Comparison of ENCODE assay signal across 22 cellular contexts in the genomic region with DNA sequence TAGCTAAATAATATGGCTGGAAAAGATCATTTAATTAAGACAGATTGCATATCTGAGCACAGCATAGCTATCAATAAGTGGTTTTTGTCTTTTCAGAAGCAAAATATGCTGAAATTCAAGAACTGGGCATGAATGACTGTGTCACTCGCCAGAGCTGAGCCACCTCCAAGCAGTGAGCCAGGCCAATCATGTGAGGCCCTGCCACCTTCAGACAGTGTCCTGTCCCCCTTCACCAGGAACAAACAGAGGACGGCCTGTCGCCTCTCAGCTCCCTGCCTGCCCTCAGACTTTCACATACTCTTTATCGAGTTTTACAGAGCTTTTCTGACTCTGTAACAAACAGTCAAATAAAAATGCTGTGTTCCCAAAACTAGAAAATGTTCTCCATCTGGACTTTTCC.
DNase-seq lines count a peak whose midpoint lies in the region; ATAC-seq and TF ChIP-seq lines count a peak whose summit lies in the region.
"Had no signal": no experiment of that assay in that cellular context is flagged by ENCODE, and none has a peak within 500 bp of the region (broad histone marks: within the 10 kb centered on the region; RNA-seq: fewer than 3 reads in every experiment).

No MANE protein-coding gene starts in this region.

- POLR2A ChIA-PET in SK-N-SH (lab: Yijun Ruan, JAX): no interaction called here
- POLR2A ChIA-PET in activated CD8-positive, alpha-beta T cell treated with anti-CD3 and anti-CD28 coated beads for 36 hours (lab: Charles Lee): no interaction called here

- H3K4me3 Mint-ChIP-seq in mesothelial cell of epicardium: no peak overlapping the region
- no peak overlapping the region for H3K4me3 Mint-ChIP-seq in type B pancreatic cell
- no peak overlapping the region for H3K4me3 Mint-ChIP-seq in activated CD8-positive, alpha-beta T cell treated with anti-CD3 and anti-CD28 coated beads for 36 hours
- H3K4me3 Mint-ChIP-seq: H9, immature natural killer cell, neural crest cell had no signal

- peak overlapping the region; percentile 7; the same call in 1 of the 2 replicates for H2AFZ ChIP-seq in SK-N-SH (ENCODE audit: low read depth)

- 76% methylated on average over 4 of the region's 4 CpGs for WGBS in SK-N-SH (ENCODE audit: low lambda C conversion rate)
- WGBS in gastroesophageal sphincter (ENCODE audit: low coverage in 1 of 2), 2 donors: 48 to 63% methylated on average over 2 to 4 of the region's 4 CpGs

- H3K27ac ChIP-seq in SK-N-SH (ENCODE audit: low read depth in 2 of 2, low read length in 1 of 2) (peak overlapping the region in 1 of 2 experiments; percentile 23; a peak in 1 of 4 replicates), gastroesophageal sphincter (peak overlapping the region in 3 of 4 donors; percentile 52 to 64 (median 54))
- H3K27ac ChIP-seq: C4-2B, dorsolateral prefrontal cortex, SK-N-MC had no signal

- no peaks in the 10 kb centered on the region for H3K79me2 ChIP-seq in SK-N-SH (ENCODE audit: insufficient read depth)

- H3K27me3 ChIP-seq in SK-N-SH (ENCODE audit: insufficient read depth) (no peaks in the 10 kb centered on the region), gastroesophageal sphincter (no peaks in the 10 kb centered on the region)

- H3K27ac Mint-ChIP-seq in mesothelial cell of epicardium: peak overlapping the region; percentile 55
- H3K27ac Mint-ChIP-seq in type B pancreatic cell: peak overlapping the region; percentile 64
- H3K27ac Mint-ChIP-seq in activated CD8-positive, alpha-beta T cell treated with anti-CD3 and anti-CD28 coated beads for 36 hours: no peak overlapping the region
- H3K27ac Mint-ChIP-seq: H9, immature natural killer cell had no signal

- intact Hi-C loops in activated CD8-positive, alpha-beta T cell treated with anti-CD3 and anti-CD28 coated beads for 36 hours (cut with micrococcal nuclease): no loop called here

- no peak overlapping the region for H3K9ac ChIP-seq in SK-N-SH

- peaks cover 0 to 2% of the 10 kb centered on the region in 2 experiments; a peak in 1 of 4 replicates for H3K4me1 ChIP-seq in SK-N-SH (ENCODE audit: control insufficient read depth in 1 of 2, insufficient read depth in 2 of 2, low read depth in 1 of 2, low read length in 1 of 2)
- H3K4me1 ChIP-seq in gastroesophageal sphincter: peaks cover 0 to 12% (median 0%) of the 10 kb centered on the region in 3 donors

- TF ChIP-seq CTCF in SK-N-SH (IDR thresholded peaks at IDR 0.05) (no peak), gastroesophageal sphincter (IDR thresholded peaks at IDR 0.05) (no peak), mesothelial cell of epicardium (IDR thresholded peaks at IDR 0.05; ENCODE audit: unreplicated experiment) (no peak), type B pancreatic cell (conservative IDR thresholded peaks at IDR 0.05) (no peak)
- TF ChIP-seq CTCF in activated CD8-positive, alpha-beta T cell treated with anti-CD3 and anti-CD28 coated beads for 36 hours (IDR thresholded peaks at IDR 0.05): no peak

- no peaks in the 10 kb centered on the region for H4K20me1 ChIP-seq in SK-N-SH (ENCODE audit: insufficient read depth)

- peaks cover 13% of the 10 kb centered on the region for H3K4me1 Mint-ChIP-seq in mesothelial cell of epicardium
- peaks cover 9% of the 10 kb centered on the region for H3K4me1 Mint-ChIP-seq in type B pancreatic cell (ENCODE audit: unreplicated experiment)
- no peaks in the 10 kb centered on the region for H3K4me1 Mint-ChIP-seq in activated CD8-positive, alpha-beta T cell treated with anti-CD3 and anti-CD28 coated beads for 36 hours (ENCODE audit: low read depth)
- H3K4me1 Mint-ChIP-seq: H9, immature natural killer cell, neural crest cell had no signal

- peaks cover 18% of the 10 kb centered on the region for H3K9me3 Mint-ChIP-seq in mesothelial cell of epicardium
- H3K9me3 Mint-ChIP-seq in type B pancreatic cell: peaks cover 8% of the 10 kb centered on the region
- peaks cover 7% of the 10 kb centered on the region for H3K9me3 Mint-ChIP-seq in activated CD8-positive, alpha-beta T cell treated with anti-CD3 and anti-CD28 coated beads for 36 hours

- DNase-seq in SK-N-SH (no peak), mesothelial cell of epicardium (ENCODE audit: low spot score in 2 of 2, unreplicated experiment in 2 of 2) (no peak), type B pancreatic cell (ENCODE audit: extremely low spot score, unreplicated experiment) (no peak), T-helper 9 cell (no peak)
- DNase-seq in activated CD8-positive, alpha-beta T cell treated with anti-CD3 and anti-CD28 coated beads for 36 hours: no peak
- DNase-seq: activated CD4-positive, alpha-beta T cell treated with anti-CD3 and anti-CD28 coated beads for 4 hours; activated naive CD4-positive, alpha-beta T cell treated with anti-CD3 and anti-CD28 coated beads, Interleukin-2, amount 50 U/mL, for 16 hours; caudate nucleus; DMS79 treated with DMSO at 0.1 percent for 48 hours; dorsolateral prefrontal cortex; H9; immature natural killer cell; NCI-H1105; NCI-H2029; NCI-H226; NCI-H748 treated with DMSO at 0.1 percent for 48 hours had no signal

- H3K36me3 ChIP-seq in SK-N-SH (replicated peaks in 1 of 2; ENCODE audit: control insufficient read depth in 1 of 2, insufficient read depth in 2 of 2, low read length in 1 of 2) (no peaks in the 10 kb centered on the region), gastroesophageal sphincter (no peaks in the 10 kb centered on the region)

- H3K27me3 Mint-ChIP-seq in mesothelial cell of epicardium (ENCODE audit: low read depth) (no peaks in the 10 kb centered on the region), type B pancreatic cell (no peaks in the 10 kb centered on the region)
- peaks cover 4% of the 10 kb centered on the region for H3K27me3 Mint-ChIP-seq in activated CD8-positive, alpha-beta T cell treated with anti-CD3 and anti-CD28 coated beads for 36 hours

- TF ChIP-seq POLR2A in gastroesophageal sphincter (IDR thresholded peaks at IDR 0.05): no peak
- no peak for TF ChIP-seq POLR2A in GM18505 (IDR thresholded peaks at IDR 0.05; ENCODE audit: borderline replicate concordance, extremely low read depth, insufficient read depth, insufficient read length)

- no peak for TF ChIP-seq RAD21 in SK-N-SH (IDR thresholded peaks at IDR 0.05; ENCODE audit: low read length)

- ATAC-seq in gastroesophageal sphincter (no peak), GM18505 (IDR thresholded peaks at IDR 0.05; ENCODE audit: unreplicated experiment) (no peak)
- ATAC-seq in activated CD8-positive, alpha-beta T cell treated with anti-CD3 and anti-CD28 coated beads for 36 hours: no peak
- ATAC-seq: GM12878 had no signal

- TF ChIP-seq EP300 in SK-N-SH (IDR thresholded peaks at IDR 0.05; ENCODE audit: borderline replicate concordance in 1 of 2, low read depth in 1 of 2, low read length in 1 of 2): no peak
- TF ChIP-seq EP300 in gastroesophageal sphincter (IDR thresholded peaks at IDR 0.05): no peak

- no peaks in the 10 kb centered on the region for H3K9me2 ChIP-seq in SK-N-SH

- CTCF ChIA-PET in SK-N-SH (lab: Yijun Ruan, JAX): no interaction called here
- CTCF ChIA-PET in activated CD8-positive, alpha-beta T cell treated with anti-CD3 and anti-CD28 coated beads for 36 hours (lab: Charles Lee): no interaction called here

- H3F3A ChIP-seq in SK-N-SH (replicated peaks; ENCODE audit: insufficient read depth): no peaks in the 10 kb centered on the region

- no peak overlapping the region for H3K4me3 ChIP-seq in SK-N-SH (ENCODE audit: low read depth in 2 of 2, low read length in 1 of 2)
- no peak overlapping the region for H3K4me3 ChIP-seq in gastroesophageal sphincter
- H3K4me3 ChIP-seq: dorsolateral prefrontal cortex, GM12878, SK-N-MC had no signal

- H3K9me3 ChIP-seq in SK-N-SH (no peaks in the 10 kb centered on the region), gastroesophageal sphincter (no peaks in the 10 kb centered on the region)

- H3K4me2 ChIP-seq in SK-N-SH: no peak overlapping the region

- no peaks in the 10 kb centered on the region for H3K36me3 Mint-ChIP-seq in mesothelial cell of epicardium
- no peaks in the 10 kb centered on the region for H3K36me3 Mint-ChIP-seq in type B pancreatic cell
- no peaks in the 10 kb centered on the region for H3K36me3 Mint-ChIP-seq in activated CD8-positive, alpha-beta T cell treated with anti-CD3 and anti-CD28 coated beads for 36 hours (ENCODE audit: low read depth)
- H3K36me3 Mint-ChIP-seq: immature natural killer cell had no signal

TF ChIP-seq in SK-N-SH, 30 proteins besides CTCF, POLR2A, EP300 and RAD21 (continues in another document):
- TF ChIP-seq EZH2phosphoT487 (IDR thresholded peaks at IDR 0.05; ENCODE audit: borderline replicate concordance, low read depth) (no peak), GATA2 (CRISPR knock-in tag; IDR thresholded peaks at IDR 0.05) (no peak), JUND (IDR thresholded peaks at IDR 0.05) (no peak), TAF1 (IDR thresholded peaks at IDR 0.05; ENCODE audit: borderline replicate concordance, low read depth, low read length) (no peak), FOXJ3 (CRISPR knock-in tag; IDR thresholded peaks at IDR 0.05) (no peak), RXRA (IDR thresholded peaks at IDR 0.05; ENCODE audit: borderline replicate concordance, low read depth) (no peak), TCF12 (IDR thresholded peaks at IDR 0.05) (no peak), CHD2 (IDR thresholded peaks at IDR 0.05; ENCODE audit: low read length, partially characterized antibody) (no peak), NFIC (IDR thresholded peaks at IDR 0.05; ENCODE audit: borderline replicate concordance) (no peak), YY1 (IDR thresholded peaks at IDR 0.05; ENCODE audit: low read depth) (no peak), RFX5 (IDR thresholded peaks at IDR 0.05; ENCODE audit: low read length) (no peak)
- TF ChIP-seq, protein P1, sequence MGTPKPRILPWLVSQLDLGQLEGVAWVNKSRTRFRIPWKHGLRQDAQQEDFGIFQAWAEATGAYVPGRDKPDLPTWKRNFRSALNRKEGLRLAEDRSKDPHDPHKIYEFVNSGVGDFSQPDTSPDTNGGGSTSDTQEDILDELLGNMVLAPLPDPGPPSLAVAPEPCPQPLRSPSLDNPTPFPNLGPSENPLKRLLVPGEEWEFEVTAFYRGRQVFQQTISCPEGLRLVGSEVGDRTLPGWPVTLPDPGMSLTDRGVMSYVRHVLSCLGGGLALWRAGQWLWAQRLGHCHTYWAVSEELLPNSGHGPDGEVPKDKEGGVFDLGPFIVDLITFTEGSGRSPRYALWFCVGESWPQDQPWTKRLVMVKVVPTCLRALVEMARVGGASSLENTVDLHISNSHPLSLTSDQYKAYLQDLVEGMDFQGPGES (IDR thresholded peaks at IDR 0.05; ENCODE audit: low read depth, low read length): no peak
- TF ChIP-seq, protein P2, sequence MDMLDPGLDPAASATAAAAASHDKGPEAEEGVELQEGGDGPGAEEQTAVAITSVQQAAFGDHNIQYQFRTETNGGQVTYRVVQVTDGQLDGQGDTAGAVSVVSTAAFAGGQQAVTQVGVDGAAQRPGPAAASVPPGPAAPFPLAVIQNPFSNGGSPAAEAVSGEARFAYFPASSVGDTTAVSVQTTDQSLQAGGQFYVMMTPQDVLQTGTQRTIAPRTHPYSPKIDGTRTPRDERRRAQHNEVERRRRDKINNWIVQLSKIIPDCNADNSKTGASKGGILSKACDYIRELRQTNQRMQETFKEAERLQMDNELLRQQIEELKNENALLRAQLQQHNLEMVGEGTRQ (IDR thresholded peaks at IDR 0.05; ENCODE audit: borderline replicate concordance, low read depth, low read length): no peak
